18 cellular contexts compared by ENCODE assay signal in genomic region chr7:126394406-126394805, GRCh38.
DNase-seq lines count a peak whose midpoint lies in the region; ATAC-seq and TF ChIP-seq lines count a peak whose summit lies in the region.
"Had no signal": no experiment of that assay in that cellular context is flagged by ENCODE, and none has a peak within 500 bp of the region (broad histone marks: within the 10 kb centered on the region; RNA-seq: fewer than 3 reads in every experiment).

No MANE protein-coding gene starts in this region.

- no peak overlapping the region for H3K4me3 ChIP-seq in fibroblast of the aortic adventitia (ENCODE audit: low read depth, low read length)
- H3K4me3 ChIP-seq: GM12878 had no signal

- DNase-seq in HT1080 (ENCODE audit: low read depth) (peak; percentile 8), astrocyte of the hippocampus (ENCODE audit: low read depth, low spot score) (peak; percentile 2), fibroblast of the aortic adventitia (ENCODE audit: low read depth) (peak; percentile 2), NCI-H748 (lab: John Stamatoyannopoulos, UW; ENCODE audit: unreplicated experiment) (no peak), mucosa of gallbladder (ENCODE audit: low spot score) (no peak), dedifferentiated amniotic fluid mesenchymal stem cell (ENCODE audit: extremely low spot score) (no peak)
- DNase-seq: C1 segment of cervical spinal cord, COR-L47, DMS53, KBM-7, MM.1S, NCI-H2029, NCI-H446 treated with DMSO at 0.1 percent for 48 hours, NCI-H69, SK-N-SH, SW 1271 had no signal

- ATAC-seq in HG03139 (IDR thresholded peaks at IDR 0.05; ENCODE audit: unreplicated experiment) = no peak
- ATAC-seq: GM12878 had no signal

- TF ChIP-seq CTCF in fibroblast of the aortic adventitia (IDR thresholded peaks at IDR 0.05; ENCODE audit: insufficient read depth, low read length) = no peak

Comparison
In these comparisons a context has a peak if more than half of its experiments do, and no peak if none do; other contexts are left out.
1. DNase-seq: peak in HT1080 (single experiment), astrocyte of the hippocampus (single experiment) and fibroblast of the aortic adventitia (single experiment); none in NCI-H748 (single experiment), mucosa of gallbladder (single experiment) and dedifferentiated amniotic fluid mesenchymal stem cell (single experiment).